Comparison of ENCODE assay signal across 1 cellular context in genomic region chr5:154646841-154647759, GRCh38.
TF ChIP-seq lines count a peak whose summit lies in the region.

No MANE protein-coding gene starts in this region.

TF ChIP-seq in HepG2, 621 proteins besides CTCF, POLR2A, EP300 and RAD21 (continued from another document and continues in another):
- peak; percentile 17; the same call in 1 of the 2 replicates for TF ChIP-seq TBX3 (IDR thresholded peaks at IDR 0.05; ENCODE audit: borderline replicate concordance)
- peak; percentile 66 for TF ChIP-seq FOXA3 (CRISPR knock-in tag; IDR thresholded peaks at IDR 0.05)
- TF ChIP-seq, protein P1, sequence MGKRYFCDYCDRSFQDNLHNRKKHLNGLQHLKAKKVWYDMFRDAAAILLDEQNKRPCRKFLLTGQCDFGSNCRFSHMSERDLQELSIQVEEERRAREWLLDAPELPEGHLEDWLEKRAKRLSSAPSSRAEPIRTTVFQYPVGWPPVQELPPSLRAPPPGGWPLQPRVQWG (CRISPR knock-in tag; IDR thresholded peaks at IDR 0.05; ENCODE audit: borderline replicate concordance, low read depth): no peak
- no peak for TF ChIP-seq ZNF703 (CRISPR knock-in tag; IDR thresholded peaks at IDR 0.05; ENCODE audit: borderline replicate concordance)
- TF ChIP-seq LRRFIP1 (CRISPR knock-in tag; conservative IDR thresholded peaks at IDR 0.05): no peak
- no peak for TF ChIP-seq FOXA1 (IDR thresholded peaks at IDR 0.05)
- TF ChIP-seq FOXA1 (CRISPR knock-in tag; IDR thresholded peaks at IDR 0.05): 0 out of 2 replicates have a peak, but pooled peaks have one; percentile 4
- peak; percentile 60; the same call in 1 of the 2 replicates for TF ChIP-seq ZNF547 (CRISPR knock-in tag; IDR thresholded peaks at IDR 0.05)
- TF ChIP-seq KAT2B (IDR thresholded peaks at IDR 0.05; ENCODE audit: borderline replicate concordance, low read depth, low read length): no peak
- no peak for TF ChIP-seq BCLAF1 (IDR thresholded peaks at IDR 0.05)
- TF ChIP-seq, protein P2, sequence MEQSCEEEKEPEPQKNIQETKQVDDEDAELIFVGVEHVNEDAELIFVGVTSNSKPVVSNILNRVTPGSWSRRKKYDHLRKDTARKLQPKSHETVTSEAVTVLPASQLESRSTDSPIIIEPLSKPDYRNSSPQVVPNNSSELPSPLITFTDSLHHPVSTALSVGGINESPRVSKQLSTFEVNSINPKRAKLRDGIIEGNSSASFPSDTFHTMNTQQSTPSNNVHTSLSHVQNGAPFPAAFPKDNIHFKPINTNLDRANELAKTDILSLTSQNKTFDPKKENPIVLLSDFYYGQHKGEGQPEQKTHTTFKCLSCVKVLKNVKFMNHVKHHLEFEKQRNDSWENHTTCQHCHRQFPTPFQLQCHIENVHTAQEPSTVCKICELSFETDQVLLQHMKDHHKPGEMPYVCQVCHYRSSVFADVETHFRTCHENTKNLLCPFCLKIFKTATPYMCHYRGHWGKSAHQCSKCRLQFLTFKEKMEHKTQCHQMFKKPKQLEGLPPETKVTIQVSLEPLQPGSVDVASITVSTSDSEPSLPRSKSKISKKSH (CRISPR knock-in tag; IDR thresholded peaks at IDR 0.05; ENCODE audit: borderline replicate concordance): peak; percentile 65; the same call in 1 of the 2 replicates
- peak; percentile 85 for TF ChIP-seq ATF3 (CRISPR knock-in tag; IDR thresholded peaks at IDR 0.05)
- TF ChIP-seq TGIF2 (CRISPR knock-in tag; IDR thresholded peaks at IDR 0.05): no peak; the same call in 1 of the 2 replicates
- TF ChIP-seq, protein P3, sequence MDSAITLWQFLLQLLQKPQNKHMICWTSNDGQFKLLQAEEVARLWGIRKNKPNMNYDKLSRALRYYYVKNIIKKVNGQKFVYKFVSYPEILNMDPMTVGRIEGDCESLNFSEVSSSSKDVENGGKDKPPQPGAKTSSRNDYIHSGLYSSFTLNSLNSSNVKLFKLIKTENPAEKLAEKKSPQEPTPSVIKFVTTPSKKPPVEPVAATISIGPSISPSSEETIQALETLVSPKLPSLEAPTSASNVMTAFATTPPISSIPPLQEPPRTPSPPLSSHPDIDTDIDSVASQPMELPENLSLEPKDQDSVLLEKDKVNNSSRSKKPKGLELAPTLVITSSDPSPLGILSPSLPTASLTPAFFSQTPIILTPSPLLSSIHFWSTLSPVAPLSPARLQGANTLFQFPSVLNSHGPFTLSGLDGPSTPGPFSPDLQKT (CRISPR knock-in tag; IDR thresholded peaks at IDR 0.05; ENCODE audit: borderline replicate concordance): no peak
- TF ChIP-seq HDAC1 (CRISPR knock-in tag; IDR thresholded peaks at IDR 0.05): peak; percentile 78
- TF ChIP-seq ZNF44 (CRISPR knock-in tag; IDR thresholded peaks at IDR 0.05): no peak
- no peak; the same call in 1 of the 2 replicates for TF ChIP-seq ZXDC (CRISPR knock-in tag; IDR thresholded peaks at IDR 0.05)
- TF ChIP-seq PTBP1 (IDR thresholded peaks at IDR 0.05; ENCODE audit: low read depth, low read length, poor library complexity, severe bottlenecking): no peak
- TF ChIP-seq, protein P4, sequence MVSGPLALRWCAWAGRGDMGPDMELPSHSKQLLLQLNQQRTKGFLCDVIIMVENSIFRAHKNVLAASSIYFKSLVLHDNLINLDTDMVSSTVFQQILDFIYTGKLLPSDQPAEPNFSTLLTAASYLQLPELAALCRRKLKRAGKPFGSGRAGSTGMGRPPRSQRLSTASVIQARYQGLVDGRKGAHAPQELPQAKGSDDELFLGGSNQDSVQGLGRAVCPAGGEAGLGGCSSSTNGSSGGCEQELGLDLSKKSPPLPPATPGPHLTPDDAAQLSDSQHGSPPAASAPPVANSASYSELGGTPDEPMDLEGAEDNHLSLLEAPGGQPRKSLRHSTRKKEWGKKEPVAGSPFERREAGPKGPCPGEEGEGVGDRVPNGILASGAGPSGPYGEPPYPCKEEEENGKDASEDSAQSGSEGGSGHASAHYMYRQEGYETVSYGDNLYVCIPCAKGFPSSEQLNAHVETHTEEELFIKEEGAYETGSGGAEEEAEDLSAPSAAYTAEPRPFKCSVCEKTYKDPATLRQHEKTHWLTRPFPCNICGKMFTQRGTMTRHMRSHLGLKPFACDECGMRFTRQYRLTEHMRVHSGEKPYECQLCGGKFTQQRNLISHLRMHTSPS (CRISPR knock-in tag; IDR thresholded peaks at IDR 0.05; ENCODE audit: low read depth): 0 out of 2 replicates have a peak, but pooled peaks have one; percentile 15
- TF ChIP-seq, protein P5, sequence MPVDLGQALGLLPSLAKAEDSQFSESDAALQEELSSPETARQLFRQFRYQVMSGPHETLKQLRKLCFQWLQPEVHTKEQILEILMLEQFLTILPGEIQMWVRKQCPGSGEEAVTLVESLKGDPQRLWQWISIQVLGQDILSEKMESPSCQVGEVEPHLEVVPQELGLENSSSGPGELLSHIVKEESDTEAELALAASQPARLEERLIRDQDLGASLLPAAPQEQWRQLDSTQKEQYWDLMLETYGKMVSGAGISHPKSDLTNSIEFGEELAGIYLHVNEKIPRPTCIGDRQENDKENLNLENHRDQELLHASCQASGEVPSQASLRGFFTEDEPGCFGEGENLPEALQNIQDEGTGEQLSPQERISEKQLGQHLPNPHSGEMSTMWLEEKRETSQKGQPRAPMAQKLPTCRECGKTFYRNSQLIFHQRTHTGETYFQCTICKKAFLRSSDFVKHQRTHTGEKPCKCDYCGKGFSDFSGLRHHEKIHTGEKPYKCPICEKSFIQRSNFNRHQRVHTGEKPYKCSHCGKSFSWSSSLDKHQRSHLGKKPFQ (CRISPR knock-in tag; IDR thresholded peaks at IDR 0.05; ENCODE audit: insufficient replicate concordance): peak; percentile 68
- TF ChIP-seq ZNF558 (CRISPR knock-in tag; IDR thresholded peaks at IDR 0.05; ENCODE audit: borderline replicate concordance): 0 out of 2 replicates have a peak, but pooled peaks have one; percentile 64
- TF ChIP-seq SATB2 (CRISPR knock-in tag; IDR thresholded peaks at IDR 0.05): no peak; the same call in 1 of the 2 replicates
- peak; percentile 63; the same call in 1 of the 2 replicates for TF ChIP-seq ZNF224 (CRISPR knock-in tag; IDR thresholded peaks at IDR 0.05)
- TF ChIP-seq HMGA1 (CRISPR knock-in tag; conservative IDR thresholded peaks at IDR 0.05): no peak
- no peak for TF ChIP-seq DNMT1 (CRISPR knock-in tag; IDR thresholded peaks at IDR 0.05)
- TF ChIP-seq HIVEP1 (CRISPR knock-in tag; IDR thresholded peaks at IDR 0.05): peak; percentile 77
- TF ChIP-seq FOSL2 (CRISPR knock-in tag; IDR thresholded peaks at IDR 0.05): peak; percentile 75
- TF ChIP-seq ZNF564 (CRISPR knock-in tag; IDR thresholded peaks at IDR 0.05): no peak
- TF ChIP-seq SOX13 (IDR thresholded peaks at IDR 0.05): no peak
- peak in 1 of 2 experiments; percentile 52; a peak in 2 of 4 replicates for TF ChIP-seq SOX13 (CRISPR knock-in tag; conservative IDR thresholded peaks at IDR 0.05 in 1 of 2, IDR thresholded peaks at IDR 0.05 in 1 of 2)
- no peak; the same call in 1 of the 2 replicates for TF ChIP-seq SPEN (CRISPR knock-in tag; IDR thresholded peaks at IDR 0.05; ENCODE audit: low read depth)
- no peak for TF ChIP-seq SCMH1 (CRISPR knock-in tag; IDR thresholded peaks at IDR 0.05; ENCODE audit: borderline replicate concordance)
- peak; percentile 75; the same call in 1 of the 2 replicates for TF ChIP-seq ZNF280D (CRISPR knock-in tag; IDR thresholded peaks at IDR 0.05)
- TF ChIP-seq, protein P6, sequence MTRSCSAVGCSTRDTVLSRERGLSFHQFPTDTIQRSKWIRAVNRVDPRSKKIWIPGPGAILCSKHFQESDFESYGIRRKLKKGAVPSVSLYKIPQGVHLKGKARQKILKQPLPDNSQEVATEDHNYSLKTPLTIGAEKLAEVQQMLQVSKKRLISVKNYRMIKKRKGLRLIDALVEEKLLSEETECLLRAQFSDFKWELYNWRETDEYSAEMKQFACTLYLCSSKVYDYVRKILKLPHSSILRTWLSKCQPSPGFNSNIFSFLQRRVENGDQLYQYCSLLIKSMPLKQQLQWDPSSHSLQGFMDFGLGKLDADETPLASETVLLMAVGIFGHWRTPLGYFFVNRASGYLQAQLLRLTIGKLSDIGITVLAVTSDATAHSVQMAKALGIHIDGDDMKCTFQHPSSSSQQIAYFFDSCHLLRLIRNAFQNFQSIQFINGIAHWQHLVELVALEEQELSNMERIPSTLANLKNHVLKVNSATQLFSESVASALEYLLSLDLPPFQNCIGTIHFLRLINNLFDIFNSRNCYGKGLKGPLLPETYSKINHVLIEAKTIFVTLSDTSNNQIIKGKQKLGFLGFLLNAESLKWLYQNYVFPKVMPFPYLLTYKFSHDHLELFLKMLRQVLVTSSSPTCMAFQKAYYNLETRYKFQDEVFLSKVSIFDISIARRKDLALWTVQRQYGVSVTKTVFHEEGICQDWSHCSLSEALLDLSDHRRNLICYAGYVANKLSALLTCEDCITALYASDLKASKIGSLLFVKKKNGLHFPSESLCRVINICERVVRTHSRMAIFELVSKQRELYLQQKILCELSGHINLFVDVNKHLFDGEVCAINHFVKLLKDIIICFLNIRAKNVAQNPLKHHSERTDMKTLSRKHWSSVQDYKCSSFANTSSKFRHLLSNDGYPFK (CRISPR knock-in tag; IDR thresholded peaks at IDR 0.05; ENCODE audit: borderline replicate concordance): peak; percentile 60; the same call in 1 of the 2 replicates
- no peak for TF ChIP-seq ZNF260 (CRISPR knock-in tag; IDR thresholded peaks at IDR 0.05; ENCODE audit: borderline replicate concordance, low read depth)
- peak in 1 of 2 experiments; percentile 62; a peak in 2 of 4 replicates for TF ChIP-seq NR2F1 (CRISPR knock-in tag; IDR thresholded peaks at IDR 0.05)
